8 cellular contexts compared by ENCODE assay signal in the genomic region with DNA sequence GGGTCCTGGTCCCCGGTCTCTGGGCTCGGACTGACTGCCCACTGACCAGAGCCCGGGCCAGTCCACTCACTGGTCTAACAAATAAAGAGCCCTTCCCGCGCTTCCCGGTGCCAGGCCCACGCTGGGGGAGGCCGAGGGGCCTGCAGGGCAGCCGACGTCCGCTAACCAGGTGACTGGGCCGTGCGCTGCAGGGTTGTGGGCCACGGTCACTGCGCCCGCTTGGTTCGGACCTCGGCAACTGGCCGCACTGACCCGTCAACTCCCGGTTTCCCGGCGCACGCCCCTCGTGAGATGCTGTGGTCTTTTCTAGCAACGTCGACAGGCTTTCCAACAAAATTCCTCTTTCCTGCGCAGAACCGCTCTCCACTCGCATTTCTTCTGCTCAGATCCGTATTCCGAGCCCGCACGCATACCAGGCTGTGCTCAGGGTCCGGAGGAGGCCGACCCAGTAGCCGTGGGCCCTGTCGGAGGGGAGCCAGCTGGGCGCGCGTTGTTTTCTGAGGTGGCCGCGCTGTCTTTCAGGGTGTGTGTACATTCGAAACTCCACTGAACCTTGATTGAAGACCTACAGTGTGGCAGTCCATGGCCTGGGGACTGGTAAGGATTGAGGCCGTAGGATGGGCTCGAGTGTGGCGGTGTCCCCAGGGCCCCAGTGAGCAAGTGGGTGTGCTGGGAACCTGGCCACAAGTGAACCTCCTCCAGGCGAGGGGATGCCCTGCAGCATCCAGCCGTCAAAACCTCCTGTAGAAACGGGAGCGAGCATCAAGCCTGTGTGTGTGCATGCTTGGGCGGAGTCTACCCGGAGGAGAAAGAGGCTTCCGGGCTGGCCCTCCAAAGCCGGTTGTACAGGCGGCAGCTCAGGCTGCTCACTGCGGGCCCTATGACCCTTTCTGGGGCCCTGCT. TPM values are rescaled to one million over a fixed set of nuclear protein-coding genes. Genes with fewer than 3 reads are reported as not detected.
A peak's percentile ranks its signal among the peaks of the same experiment; 100 is the strongest.
DNase-seq lines count a peak whose midpoint lies in the region; ATAC-seq and TF ChIP-seq lines count a peak whose summit lies in the region.

No MANE protein-coding gene starts in this region.

- H2AFZ ChIP-seq in HCT116 (ENCODE audit: low read depth, low read length, poor library complexity, severe bottlenecking): no peak overlapping the region
- peak overlapping the region; percentile 94 for H2AFZ ChIP-seq in parathyroid adenoma

- H3K9ac ChIP-seq in HCT116 (ENCODE audit: low read length): peak overlapping the region; percentile 37
- H3K9ac ChIP-seq in parathyroid adenoma: no peak overlapping the region

- H3K27me3 ChIP-seq in BJ (ENCODE audit: control insufficient read depth, insufficient read depth, low read length) (no peaks in the 10 kb centered on the region), HCT116 (ENCODE audit: insufficient read depth, low read length) (no peaks in the 10 kb centered on the region), parathyroid adenoma (ENCODE audit: control insufficient read depth, insufficient read depth, low read length) (no peaks in the 10 kb centered on the region)

- TF ChIP-seq RAD21 in HCT116 (IDR thresholded peaks at IDR 0.05; ENCODE audit: low read depth): no peak

- H3K4me1 ChIP-seq in HCT116 (ENCODE audit: control insufficient read depth in 1 of 2, insufficient read depth in 2 of 2, low read length in 2 of 2) (peaks cover 14 to 43% of the 10 kb centered on the region in 2 experiments; a peak in 3 of 4 replicates), parathyroid adenoma (peaks cover 28% of the 10 kb centered on the region)

- ATAC-seq in HCT116 (no peak), activated B cell treated with CpG ODN at 0.5 μM for 24 hours (ENCODE audit: low read depth) (no peak), GM21723 (IDR thresholded peaks at IDR 0.05; ENCODE audit: unreplicated experiment) (no peak), GM18502 (IDR thresholded peaks at IDR 0.05; ENCODE audit: poor library complexity, unreplicated experiment) (no peak)

- TF ChIP-seq POLR2A in HCT116 (IDR thresholded peaks at IDR 0.05; ENCODE audit: borderline replicate concordance, extremely low read depth, insufficient read depth, insufficient read length): no peak

- H3K9me3 Mint-ChIP-seq in activated B cell treated with CpG ODN at 0.5 μM for 24 hours: no peaks in the 10 kb centered on the region

- H3K4me3 ChIP-seq in BJ (ENCODE audit: low read depth, low read length) (peak overlapping the region; percentile 55), HCT116 (replicated peaks in 1 of 2; ENCODE audit: low read depth in 1 of 2, low read length in 2 of 2) (peak overlapping the region; percentile 23 to 36; a peak in 3 of 4 replicates), fibroblast of the aortic adventitia (ENCODE audit: low read depth, low read length) (peak overlapping the region; percentile 66), parathyroid adenoma (ENCODE audit: low read depth, low read length) (peak overlapping the region; percentile 48)

- TF ChIP-seq CTCF in BJ (IDR thresholded peaks at IDR 0.05; ENCODE audit: insufficient read depth, low read depth, low read length) (no peak), HCT116 (IDR thresholded peaks at IDR 0.05 in 2 of 3, conservative IDR thresholded peaks at IDR 0.05 in 1 of 3; ENCODE audit: borderline replicate concordance in 1 of 3, insufficient read depth in 1 of 3, low read depth in 2 of 3, low read length in 2 of 3) (no peak), activated B cell treated with CpG ODN at 0.5 μM for 24 hours (IDR thresholded peaks at IDR 0.05) (no peak), fibroblast of the aortic adventitia (IDR thresholded peaks at IDR 0.05; ENCODE audit: insufficient read depth, low read length) (no peak), parathyroid adenoma (IDR thresholded peaks at IDR 0.05) (no peak)

- no peaks in the 10 kb centered on the region for H3K36me3 ChIP-seq in BJ (ENCODE audit: control insufficient read depth, insufficient read depth, low read length)
- no peaks in the 10 kb centered on the region; a peak in 1 of 4 replicates for H3K36me3 ChIP-seq in HCT116 (ENCODE audit: control insufficient read depth in 1 of 2, insufficient read depth in 2 of 2, low read length in 2 of 2)
- H3K36me3 ChIP-seq in parathyroid adenoma (ENCODE audit: control insufficient read depth, insufficient read depth, low read length): no peaks in the 10 kb centered on the region

- intact Hi-C loops in HCT116 (cut with micrococcal nuclease) (no loop called here), activated B cell treated with CpG ODN at 0.5 μM for 24 hours (cut with micrococcal nuclease) (loop anchor here (5.0 to 10.0 kb wide), 8 partner anchors 240 to 1147 kb away; a partner anchor contains a TSS)

- peaks cover 17% of the 10 kb centered on the region for H3K36me3 Mint-ChIP-seq in activated B cell treated with CpG ODN at 0.5 μM for 24 hours (ENCODE audit: low read depth)

- POLR2A ChIA-PET in BJ (lab: Charles Lee): interaction anchor here (0.7 kb wide), 1 partner anchor 54 kb away, joined by 3 read pairs; no protein-coding TSS in a partner anchor
- POLR2A ChIA-PET in HCT116 (lab: Charles Lee): no interaction called here
- POLR2A ChIA-PET in activated B cell treated with CpG ODN at 0.5 μM for 24 hours (lab: Charles Lee): no interaction called here

- RAD21 ChIA-PET in HCT116 (lab: Charles Lee; ENCODE audit: low non-redundant PET in 1 of 2, low total read pairs in 2 of 2, uncharacterized antibody in 2 of 2, unreplicated experiment in 2 of 2): no interaction called here

- peaks cover 59% of the 10 kb centered on the region for H3K79me2 ChIP-seq in HCT116 (ENCODE audit: insufficient read depth, low read length)
- peaks cover 18% of the 10 kb centered on the region for H3K79me2 ChIP-seq in parathyroid adenoma

- peak overlapping the region; percentile 62 for H3K27ac ChIP-seq in HCT116 (ENCODE audit: low read depth, low read length)
- H3K27ac ChIP-seq in parathyroid adenoma: no peak overlapping the region

- peak overlapping the region; percentile 79 for H3K4me3 Mint-ChIP-seq in activated B cell treated with CpG ODN at 0.5 μM for 24 hours

- H3K9me3 ChIP-seq in HCT116 (ENCODE audit: control insufficient read depth in 1 of 2, insufficient read depth in 1 of 2, low read depth in 1 of 2, low read length in 2 of 2) (no peaks in the 10 kb centered on the region), parathyroid adenoma (ENCODE audit: control insufficient read depth, low read length) (no peaks in the 10 kb centered on the region)

- DNase-seq in BJ (ENCODE audit: low read depth) (no peak), HCT116 (ENCODE audit: low read depth, low spot score) (no peak), activated B cell treated with CpG ODN at 0.5 μM for 24 hours (no peak), fibroblast of the aortic adventitia (ENCODE audit: low read depth) (peak; percentile 19), occipital lobe (lab: John Stamatoyannopoulos, UW) (no peak)

- H3K27me3 Mint-ChIP-seq in activated B cell treated with CpG ODN at 0.5 μM for 24 hours: no peaks in the 10 kb centered on the region

- H3K27ac Mint-ChIP-seq in activated B cell treated with CpG ODN at 0.5 μM for 24 hours: no peak overlapping the region

- no peaks in the 10 kb centered on the region for H4K20me1 ChIP-seq in HCT116 (ENCODE audit: insufficient read depth)

- CTCF ChIA-PET in BJ (lab: Yijun Ruan, JAX) (no interaction called here), HCT116 (lab: Charles Lee) (no interaction called here), activated B cell treated with CpG ODN at 0.5 μM for 24 hours (lab: Charles Lee) (no interaction called here)

- no TSS peak for BruUV-seq in HCT116 (replicated peaks; lab: Mats Ljungman, UMichigan)

- H3K4me2 ChIP-seq in HCT116 (ENCODE audit: low read length) (peak overlapping the region; percentile 53), parathyroid adenoma (ENCODE audit: low read length) (peak overlapping the region; percentile 82)

- peaks cover 42% of the 10 kb centered on the region for H3K4me1 Mint-ChIP-seq in activated B cell treated with CpG ODN at 0.5 μM for 24 hours

- H3K9me2 ChIP-seq in HCT116 (ENCODE audit: insufficient read depth): no peaks in the 10 kb centered on the region

TF ChIP-seq in HCT116, 20 proteins besides CTCF, POLR2A, EP300 and RAD21 (continues in another document):
- TF ChIP-seq SRF (IDR thresholded peaks at IDR 0.05; ENCODE audit: low read depth) (no peak), POLR2AphosphoS5 (IDR thresholded peaks at IDR 0.05; ENCODE audit: low read depth, low read length) (no peak), JUND (IDR thresholded peaks at IDR 0.05) (no peak), ZNF274 (IDR thresholded peaks at IDR 0.05; ENCODE audit: low read depth, low read length) (no peak), YY1 (IDR thresholded peaks at IDR 0.05; ENCODE audit: extremely low read depth, insufficient replicate concordance, low read depth, low read length) (no peak), EZH2phosphoT487 (IDR thresholded peaks at IDR 0.05; ENCODE audit: borderline replicate concordance) (no peak), SIN3A (IDR thresholded peaks at IDR 0.05; ENCODE audit: low read depth) (no peak), SP1 (IDR thresholded peaks at IDR 0.05; ENCODE audit: low read depth) (no peak)

RNA-seq across cellular contexts. Expression of a gene that starts 0.9 kb away (rescaled TPM):
- polyA plus RNA-seq in BJ (2011; rRNA removed): 132 and 186 TPM in 2 replicates
- polyA minus RNA-seq in BJ (2011; rRNA and poly(A)+ RNA removed): 150 and 175 TPM in 2 replicates
- total RNA-seq in HCT116 (2021; ENCODE audit: unreplicated experiment): 125 TPM
- polyA plus RNA-seq in HCT116 (2012): 111 and 112 TPM in 2 replicates
- total RNA-seq in activated B cell treated with CpG ODN at 0.5 μM for 24 hours: 9.5 and 9.9 TPM in 2 replicates
- total RNA-seq in fibroblast of the aortic adventitia (ENCODE audit: low replicate concordance): 31.1 and 68.2 TPM in 2 replicates
- total RNA-seq in occipital lobe: 33.5 TPM

RNA-seq across cellular contexts. Expression of a gene that starts 1.9 kb away (rescaled TPM):
- 11.9 and 12.3 TPM in 2 replicates for polyA plus RNA-seq in BJ (2011; rRNA removed)
- 5.4 and 6.2 TPM in 2 replicates for polyA minus RNA-seq in BJ (2011; rRNA and poly(A)+ RNA removed)
- total RNA-seq in HCT116 (2021; ENCODE audit: unreplicated experiment) (14.1 TPM), activated B cell treated with CpG ODN at 0.5 μM for 24 hours (11.7 and 13.6 TPM in 2 replicates), fibroblast of the aortic adventitia (ENCODE audit: low replicate concordance) (4.3 and 7.7 TPM in 2 replicates), occipital lobe (4.1 TPM)
- polyA plus RNA-seq in HCT116 (2012): 50.0 and 58.6 TPM in 2 replicates

RNA-seq across cellular contexts. Expression of a gene that starts 39.4 kb away (rescaled TPM):
- 0.01 and 0.05 TPM in 2 replicates for polyA plus RNA-seq in BJ (2011; rRNA removed)
- polyA minus RNA-seq in BJ (2011; rRNA and poly(A)+ RNA removed): 0.14 TPM in 1 of 2 replicates, not detected in the other
- total RNA-seq in HCT116 (2021; ENCODE audit: unreplicated experiment) (0.44 TPM), activated B cell treated with CpG ODN at 0.5 μM for 24 hours (0.64 and 0.71 TPM in 2 replicates), fibroblast of the aortic adventitia (ENCODE audit: low replicate concordance) (0.90 and 1.1 TPM in 2 replicates), occipital lobe (14.8 TPM)
- 0.12 TPM in 1 of 2 replicates, not detected in the other for polyA plus RNA-seq in HCT116 (2012)
